ENCODE assay signal across 1 cellular context in genomic region chr12:54571166-54571856, GRCh38.
TF ChIP-seq lines count a peak whose summit lies in the region.

No MANE protein-coding gene starts in this region.

TF ChIP-seq in GM23338, 12 proteins besides CTCF, POLR2A, EP300 and RAD21 (continued from another document):
- TF ChIP-seq REST (IDR thresholded peaks at IDR 0.05; ENCODE audit: unreplicated experiment) (no peak), CREB1 (CRISPR knock-in tag; IDR thresholded peaks at IDR 0.05; ENCODE audit: low read depth) (no peak), ETS1 (IDR thresholded peaks at IDR 0.05) (no peak)
